In the genomic region with DNA sequence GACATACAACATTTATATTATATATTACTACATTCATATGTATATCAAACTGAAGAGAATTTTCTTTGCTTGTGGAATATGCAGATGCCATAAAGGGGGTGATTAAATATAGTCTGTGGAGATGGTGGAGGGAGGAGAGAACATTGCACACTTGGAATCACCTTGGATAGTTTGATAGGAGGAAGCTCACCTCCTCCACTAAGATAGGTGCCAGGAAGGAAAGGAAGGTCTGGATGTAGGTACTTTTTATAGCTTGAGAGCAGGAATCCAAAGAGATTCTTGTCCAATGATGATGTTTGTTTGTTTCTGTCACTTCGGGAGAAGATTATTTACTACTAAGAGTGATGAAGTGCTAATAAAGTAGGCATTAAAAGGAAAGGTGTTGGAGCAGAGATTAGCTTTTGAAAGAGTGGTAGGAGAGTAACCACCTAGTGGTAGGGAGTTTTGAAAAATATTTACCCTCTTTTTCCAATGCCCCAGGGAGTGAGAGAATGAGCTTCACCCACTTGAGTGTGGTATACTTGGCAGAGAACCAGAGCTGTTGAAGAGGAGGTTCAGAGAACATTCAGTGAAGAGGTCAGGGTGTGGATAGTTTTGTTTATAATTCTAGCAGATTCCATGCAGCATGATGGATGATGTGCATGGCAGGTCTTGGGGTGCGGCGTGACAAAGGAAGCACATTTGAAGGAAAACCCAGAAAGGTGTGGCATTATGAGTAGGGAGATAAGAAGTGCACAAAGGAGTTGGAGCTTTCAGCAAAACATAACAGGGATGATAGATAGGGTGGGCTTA, we compare ENCODE assay signal across 10 cellular contexts.
DNase-seq lines count a peak whose midpoint lies in the region; TF ChIP-seq lines count a peak whose summit lies in the region.
"Had no signal": no experiment of that assay in that cellular context is flagged by ENCODE, and none has a peak within 500 bp of the region (broad histone marks: within the 10 kb centered on the region; RNA-seq: fewer than 3 reads in every experiment).

No MANE protein-coding gene starts in this region.

- no peak overlapping the region for H3K4ac ChIP-seq in H9 (ENCODE audit: low read depth, low read length)

- H4K8ac ChIP-seq in H9 (replicated peaks; ENCODE audit: insufficient read length, low read depth, low read length), result no peak overlapping the region

- H3K9me3 Mint-ChIP-seq in H9 (no peaks in the 10 kb centered on the region), nephron (peaks cover 5% of the 10 kb centered on the region)
- H3K9me3 Mint-ChIP-seq in activated T-cell treated with anti-CD3 and anti-CD28 coated beads, Interleukin-2, amount 50 U/mL, for 24 hours, result peaks cover 5% of the 10 kb centered on the region
- H3K9me3 Mint-ChIP-seq in activated naive CD8-positive, alpha-beta T cell treated with anti-CD3 and anti-CD28 coated beads for 36 hours, result peaks cover 4% of the 10 kb centered on the region

- H3K4me1 Mint-ChIP-seq in H9, result peaks cover 7 to 8% of the 10 kb centered on the region in 2 experiments
- peaks cover 17% of the 10 kb centered on the region for H3K4me1 Mint-ChIP-seq in nephron
- H3K4me1 Mint-ChIP-seq in activated T-cell treated with anti-CD3 and anti-CD28 coated beads, Interleukin-2, amount 50 U/mL, for 24 hours (ENCODE audit: low read depth), result no peaks in the 10 kb centered on the region
- H3K4me1 Mint-ChIP-seq in activated naive CD8-positive, alpha-beta T cell treated with anti-CD3 and anti-CD28 coated beads for 36 hours, result no peaks in the 10 kb centered on the region

- no peak overlapping the region for H4K5ac ChIP-seq in H9 (ENCODE audit: insufficient read length, low read depth, low read length)

- DNase-seq in H9 (no peak), NCI-H2196 (lab: John Stamatoyannopoulos, UW; ENCODE audit: unreplicated experiment) (peak; percentile 57), choroid plexus epithelial cell (ENCODE audit: low read depth) (peak; percentile 19), SK-N-DZ (ENCODE audit: low spot score) (no peak)
- no peak for DNase-seq in activated T-cell treated with anti-CD3 and anti-CD28 coated beads, Interleukin-2, amount 50 U/mL, for 24 hours
- no peak for DNase-seq in activated naive CD8-positive, alpha-beta T cell treated with anti-CD3 and anti-CD28 coated beads for 36 hours
- no peak for DNase-seq in stimulated activated naive CD4-positive, alpha-beta T cell (lab: John Stamatoyannopoulos, UW)
- DNase-seq: GF-D8, MV-4-11 had no signal

- H3K4me3 Mint-ChIP-seq in H9 (no peak overlapping the region), nephron (peak overlapping the region in 1 of 3 experiments; percentile 4)
- no peak overlapping the region for H3K4me3 Mint-ChIP-seq in activated T-cell treated with anti-CD3 and anti-CD28 coated beads, Interleukin-2, amount 50 U/mL, for 24 hours
- H3K4me3 Mint-ChIP-seq in activated naive CD8-positive, alpha-beta T cell treated with anti-CD3 and anti-CD28 coated beads for 36 hours, result no peak overlapping the region

- no peak overlapping the region for H3K27ac ChIP-seq in H9 (ENCODE audit: insufficient read length, low read depth, low read length)

- H4K20me1 ChIP-seq in H9 (ENCODE audit: control insufficient read depth, insufficient read depth, insufficient read length), result no peaks in the 10 kb centered on the region

- no peak overlapping the region for H2BK12ac ChIP-seq in H9 (ENCODE audit: insufficient read length, low read depth, low read length)

- H3T11ph ChIP-seq in H9 (ENCODE audit: low read length), result no peak overlapping the region

- H3K14ac ChIP-seq in H9 (ENCODE audit: insufficient read depth, low read length), result no peak overlapping the region

- no peak overlapping the region for H2BK15ac ChIP-seq in H9 (ENCODE audit: low read depth, low read length)

- no peak for TF ChIP-seq CTCF in H9 (conservative IDR thresholded peaks at IDR 0.05)
- TF ChIP-seq CTCF in choroid plexus epithelial cell (conservative IDR thresholded peaks at IDR 0.05; ENCODE audit: low read depth, low read length), result no peak
- no peak for TF ChIP-seq CTCF in nephron (IDR thresholded peaks at IDR 0.05; ENCODE audit: unreplicated experiment in 3 of 3)

- H3K27ac Mint-ChIP-seq in H9, result peak overlapping the region in 2 of 3 experiments; percentile 1 to 30; a peak in 2 of 7 replicates
- peak overlapping the region; percentile 1 to 81 (median 40) for H3K27ac Mint-ChIP-seq in nephron
- no peak overlapping the region for H3K27ac Mint-ChIP-seq in activated T-cell treated with anti-CD3 and anti-CD28 coated beads, Interleukin-2, amount 50 U/mL, for 24 hours
- no peak overlapping the region for H3K27ac Mint-ChIP-seq in activated naive CD8-positive, alpha-beta T cell treated with anti-CD3 and anti-CD28 coated beads for 36 hours

- no peaks in the 10 kb centered on the region for H3K79me2 ChIP-seq in H9 (ENCODE audit: insufficient read depth, low read length)

- no peak overlapping the region for H2BK20ac ChIP-seq in H9 (ENCODE audit: low read depth, low read length, poor library complexity, severe bottlenecking)

- no peaks in the 10 kb centered on the region for H3K23me2 ChIP-seq in H9 (ENCODE audit: insufficient read length, low read depth, low read length, poor library complexity, severe bottlenecking)

- no peak overlapping the region for H4K91ac ChIP-seq in H9 (ENCODE audit: insufficient read length, low read depth, low read length)

- H3K9ac ChIP-seq in H9 (ENCODE audit: extremely low read depth, insufficient read length, low read length), result no peak overlapping the region

- no peak overlapping the region for H3K4me2 ChIP-seq in H9 (ENCODE audit: insufficient read depth, insufficient read length, low read length)

- WGBS in H9 (ENCODE audit: extremely low coverage, insufficient read length, low lambda C conversion rate), result no CpG with 5 or more reads among the region's 3 CpGs

- H2BK120ac ChIP-seq in H9 (ENCODE audit: low read depth, low read length, poor library complexity, severe bottlenecking), result no peak overlapping the region

- no peak overlapping the region for H2AFZ ChIP-seq in H9 (ENCODE audit: low read length)

- no peak overlapping the region for H3K23ac ChIP-seq in H9 (ENCODE audit: insufficient read length, low read depth, low read length)

- H3K56ac ChIP-seq in H9 (ENCODE audit: insufficient read length, low read depth, low read length), result no peak overlapping the region

- no peaks in the 10 kb centered on the region for H3K4me1 ChIP-seq in H9 (ENCODE audit: insufficient read depth, low read length)

- H2AK5ac ChIP-seq in H9 (ENCODE audit: insufficient read length, low read length), result no peak overlapping the region

- no peak overlapping the region for H3K18ac ChIP-seq in H9 (ENCODE audit: insufficient read length, low read depth, low read length)

- H3K27me3 Mint-ChIP-seq in H9 (ENCODE audit: low read depth), result no peaks in the 10 kb centered on the region
- H3K27me3 Mint-ChIP-seq in nephron (ENCODE audit: low read depth), result no peaks in the 10 kb centered on the region
- no peaks in the 10 kb centered on the region for H3K27me3 Mint-ChIP-seq in activated T-cell treated with anti-CD3 and anti-CD28 coated beads, Interleukin-2, amount 50 U/mL, for 24 hours
- no peaks in the 10 kb centered on the region for H3K27me3 Mint-ChIP-seq in activated naive CD8-positive, alpha-beta T cell treated with anti-CD3 and anti-CD28 coated beads for 36 hours

- H3K9me3 ChIP-seq in H9 (ENCODE audit: control insufficient read depth, low read depth, low read length), result no peaks in the 10 kb centered on the region

- H3K36me3 Mint-ChIP-seq in H9 (ENCODE audit: insufficient read depth in 1 of 3, low read depth in 3 of 3), result peaks cover 10 to 46% (median 34%) of the 10 kb centered on the region in 3 experiments; a peak in 6 of 7 replicates
- peaks cover 17% of the 10 kb centered on the region for H3K36me3 Mint-ChIP-seq in nephron (ENCODE audit: low read depth)
- peaks cover 53% of the 10 kb centered on the region for H3K36me3 Mint-ChIP-seq in activated T-cell treated with anti-CD3 and anti-CD28 coated beads, Interleukin-2, amount 50 U/mL, for 24 hours (ENCODE audit: low read depth)
- peaks cover 23% of the 10 kb centered on the region for H3K36me3 Mint-ChIP-seq in activated naive CD8-positive, alpha-beta T cell treated with anti-CD3 and anti-CD28 coated beads for 36 hours

- no peaks in the 10 kb centered on the region for H3K79me1 ChIP-seq in H9 (ENCODE audit: insufficient read depth, low read depth, low read length, poor library complexity, severe bottlenecking)

- H3K27me3 ChIP-seq in H9 (ENCODE audit: insufficient read depth, low read length), result no peaks in the 10 kb centered on the region

- H2BK5ac ChIP-seq in H9 (ENCODE audit: insufficient read length, low read length), result no peak overlapping the region

- no peak overlapping the region for H3K4me3 ChIP-seq in choroid plexus epithelial cell (ENCODE audit: low read depth, low read length)

Comparison
In these comparisons a context has a peak if more than half of its experiments do, and no peak if none do; other contexts are left out.
1. DNase-seq: peak in NCI-H2196 (single experiment) and choroid plexus epithelial cell (single experiment); none in H9 (single experiment), SK-N-DZ (single experiment), activated T-cell treated with anti-CD3 and anti-CD28 coated beads, Interleukin-2, amount 50 U/mL, for 24 hours (single experiment), activated naive CD8-positive, alpha-beta T cell treated with anti-CD3 and anti-CD28 coated beads for 36 hours (single experiment) and stimulated activated naive CD4-positive, alpha-beta T cell (0 of 6).
2. H3K27ac Mint-ChIP-seq: peak in H9 (2 of 3) and nephron (3 of 3); none in activated T-cell treated with anti-CD3 and anti-CD28 coated beads, Interleukin-2, amount 50 U/mL, for 24 hours (single experiment) and activated naive CD8-positive, alpha-beta T cell treated with anti-CD3 and anti-CD28 coated beads for 36 hours (single experiment).